Comparison of ENCODE assay signal across 12 cellular contexts in genomic region chrX:103830848-103831247, GRCh38. TPM values are rescaled to one million over a fixed set of nuclear protein-coding genes. Genes with fewer than 3 reads are reported as not detected.
DNase-seq lines count a peak whose midpoint lies in the region; ATAC-seq and TF ChIP-seq lines count a peak whose summit lies in the region.
"Had no signal": no experiment of that assay in that cellular context is flagged by ENCODE, and none has a peak within 500 bp of the region (broad histone marks: within the 10 kb centered on the region; RNA-seq: fewer than 3 reads in every experiment).

No MANE protein-coding gene starts in this region.

- in situ Hi-C loops in G401 (cut with HindIII; ENCODE audit: low sequenced_read_pairs), result no loop called here

- H3K36me3 Mint-ChIP-seq in endothelial cell (ENCODE audit: low read depth, unreplicated experiment), result peaks cover 4% of the 10 kb centered on the region
- H3K36me3 Mint-ChIP-seq in natural killer cell treated with Interleukin-12 subunit alpha and Interleukin-12 subunit beta and Interleukin-15 and Interleukin-18, amount 100 ng/mL, for 72 hours, result no peaks in the 10 kb centered on the region
- H3K36me3 Mint-ChIP-seq: activated CD4-positive, alpha-beta memory T cell treated with anti-CD3 and anti-CD28 coated beads for 36 hours had no signal

- DNase-seq in G401 (ENCODE audit: low spot score), result peak; percentile 78
- DNase-seq in endothelial cell (ENCODE audit: low spot score), result no peak
- no peak for DNase-seq in natural killer cell treated with Interleukin-12 subunit alpha and Interleukin-12 subunit beta and Interleukin-15 and Interleukin-18, amount 100 ng/mL, for 72 hours (ENCODE audit: low spot score)
- no peak for DNase-seq in GF-D8 (lab: John Stamatoyannopoulos, UW)
- DNase-seq in SW480 (ENCODE audit: low spot score), result no peak
- DNase-seq: NCI-H1436 treated with DMSO at 0.1 percent for 48 hours, SIG-M5 had no signal

- no peaks in the 10 kb centered on the region for H3K36me3 ChIP-seq in BLaER1
- H3K36me3 ChIP-seq: suprapubic skin had no signal

- no peaks in the 10 kb centered on the region for H3K4me1 ChIP-seq in BLaER1
- H3K4me1 ChIP-seq: suprapubic skin had no signal

- no peaks in the 10 kb centered on the region for H4K20me1 ChIP-seq in BLaER1

- peaks cover 4% of the 10 kb centered on the region for H3K27me3 Mint-ChIP-seq in endothelial cell (ENCODE audit: unreplicated experiment)
- H3K27me3 Mint-ChIP-seq in natural killer cell treated with Interleukin-12 subunit alpha and Interleukin-12 subunit beta and Interleukin-15 and Interleukin-18, amount 100 ng/mL, for 72 hours, result peaks cover 0 to 23% of the 10 kb centered on the region in 2 donors

- H3K4me1 Mint-ChIP-seq in endothelial cell (ENCODE audit: unreplicated experiment), result peaks cover 5% of the 10 kb centered on the region
- H3K4me1 Mint-ChIP-seq in natural killer cell treated with Interleukin-12 subunit alpha and Interleukin-12 subunit beta and Interleukin-15 and Interleukin-18, amount 100 ng/mL, for 72 hours (ENCODE audit: low read depth in 2 of 2), result peaks cover 5 to 11% of the 10 kb centered on the region in 2 donors

- H3K9ac ChIP-seq in BLaER1, result no peak overlapping the region

- H3K4me2 ChIP-seq in BLaER1, result peak overlapping the region; percentile 73; the same call in 1 of the 2 replicates

- H3K27ac ChIP-seq in BLaER1, result no peak overlapping the region
- H3K27ac ChIP-seq: suprapubic skin had no signal

- no peak overlapping the region for H3K27ac Mint-ChIP-seq in endothelial cell (ENCODE audit: unreplicated experiment)
- no peak overlapping the region for H3K27ac Mint-ChIP-seq in natural killer cell treated with Interleukin-12 subunit alpha and Interleukin-12 subunit beta and Interleukin-15 and Interleukin-18, amount 100 ng/mL, for 72 hours
- H3K27ac Mint-ChIP-seq: activated CD4-positive, alpha-beta memory T cell treated with anti-CD3 and anti-CD28 coated beads for 36 hours had no signal

- H3K9me3 ChIP-seq in BLaER1, result 0 out of 2 replicates have a peak, but pooled peaks cover 4% of the 10 kb centered on the region
- H3K9me3 ChIP-seq: suprapubic skin had no signal

- H3K9me3 Mint-ChIP-seq in endothelial cell (ENCODE audit: unreplicated experiment), result no peaks in the 10 kb centered on the region
- no peaks in the 10 kb centered on the region for H3K9me3 Mint-ChIP-seq in natural killer cell treated with Interleukin-12 subunit alpha and Interleukin-12 subunit beta and Interleukin-15 and Interleukin-18, amount 100 ng/mL, for 72 hours
- H3K9me3 Mint-ChIP-seq: activated CD4-positive, alpha-beta memory T cell treated with anti-CD3 and anti-CD28 coated beads for 36 hours had no signal

- no peak for ATAC-seq in natural killer cell treated with Interleukin-12 subunit alpha and Interleukin-12 subunit beta and Interleukin-15 and Interleukin-18, amount 100 ng/mL, for 72 hours
- no peak for ATAC-seq in GM19035 (IDR thresholded peaks at IDR 0.05; ENCODE audit: unreplicated experiment)
- ATAC-seq in GM18858 (IDR thresholded peaks at IDR 0.05; ENCODE audit: unreplicated experiment), result no peak

- H3K4me3 Mint-ChIP-seq in endothelial cell (ENCODE audit: unreplicated experiment), result peak overlapping the region; percentile 40
- peak overlapping the region; percentile 17 for H3K4me3 Mint-ChIP-seq in natural killer cell treated with Interleukin-12 subunit alpha and Interleukin-12 subunit beta and Interleukin-15 and Interleukin-18, amount 100 ng/mL, for 72 hours

- no peaks in the 10 kb centered on the region for H3K27me3 ChIP-seq in BLaER1
- H3K27me3 ChIP-seq: suprapubic skin had no signal

- no peak overlapping the region for H3K4me3 ChIP-seq in BLaER1

- no peak for TF ChIP-seq CTCF in endothelial cell (IDR thresholded peaks at IDR 0.05; ENCODE audit: unreplicated experiment)

RNA-seq across cellular contexts. Expression of gene RAB9B, which starts 1.2 kb away (rescaled TPM):
- total RNA-seq in G401 (2014; rRNA removed; shearing (Covaris generic)), result not detected in 2 replicates
- 2.3 TPM for total RNA-seq in endothelial cell (ENCODE audit: unreplicated experiment)
- under 1 TPM; 0.22 to 0.45 TPM for total RNA-seq in natural killer cell treated with Interleukin-12 subunit alpha and Interleukin-12 subunit beta and Interleukin-15 and Interleukin-18, amount 100 ng/mL, for 72 hours

RNA-seq across cellular contexts. Expression of gene PLP1, which starts 54.2 kb away (rescaled TPM):
- not detected in 2 replicates for total RNA-seq in G401 (2014; rRNA removed; shearing (Covaris generic))
- 9.6 TPM for total RNA-seq in endothelial cell (ENCODE audit: unreplicated experiment)
- total RNA-seq in natural killer cell treated with Interleukin-12 subunit alpha and Interleukin-12 subunit beta and Interleukin-15 and Interleukin-18, amount 100 ng/mL, for 72 hours, result not detected
- total RNA-seq: activated CD4-positive, alpha-beta memory T cell treated with anti-CD3 and anti-CD28 coated beads for 36 hours had no signal
